In genomic region chr11:95919514-95919913, GRCh38 we compare ENCODE assay signal across 29 cellular contexts.
"Had no signal": no experiment of that assay in that cellular context is flagged by ENCODE, and none has a peak within 500 bp of the region (broad histone marks: within the 10 kb centered on the region; RNA-seq: fewer than 3 reads in every experiment).

No MANE protein-coding gene starts in this region.

- DNase-seq: activated CD4-positive, alpha-beta memory T cell treated with anti-CD3 and anti-CD28 coated beads for 36 hours; activated CD4-positive, alpha-beta T cell treated with anti-CD3 and anti-CD28 coated beads, Interleukin-2, amount 10 ng/mL, durations not matched to agents 7 days and 5 days; activated CD4-positive, CD25-positive, alpha-beta regulatory T cell; activated CD8-positive, alpha-beta memory T cell treated with anti-CD3 and anti-CD28 coated beads for 24 hours; activated effector memory CD4-positive, alpha-beta T cell treated with anti-CD3 and anti-CD28 coated beads, Interleukin-2, amount 50 U/mL, for 16 hours; activated naive CD4-positive, alpha-beta T cell treated with Interleukin-2 at 50 U/mL for 16 hours; activated naive CD8-positive, alpha-beta T cell treated with anti-CD3 and anti-CD28 coated beads, Interleukin-2, amount 50 U/mL, for 24 hours; activated T-cell treated with anti-CD3 and anti-CD28 coated beads, Interleukin-2, amount 50 U/mL, for 4 hours; amniotic stem cell; brain microvascular endothelial cell; Karpas-422; NCI-H1092; NCI-H1417; NCI-H2029; NCI-H2107; NCI-H2171 treated with DMSO at 0.1 percent for 48 hours; NCI-H226; NCI-H526 treated with DMSO at 0.1 percent for 48 hours; NCI-H82; NK-92 treated with Interleukin-12 subunit alpha and Interleukin-12 subunit beta, amount 100 ng/mL, for 24 hours; OCI-M1; RPMI8226; T-cell; T-helper 2 cell; T1000 had no signal

- H3K4me3 ChIP-seq: cardiac muscle cell, SK-N-MC had no signal

- ATAC-seq: activated naive CD8-positive, alpha-beta T cell treated with anti-CD3 and anti-CD28 coated beads, Interleukin-2, amount 50 U/mL, for 24 hours; activated T-cell treated with anti-CD3 and anti-CD28 coated beads, Interleukin-2, amount 50 U/mL, for 4 hours; Panc1; Right ventricle myocardium inferior; T-cell had no signal

- H3K27ac ChIP-seq: brain microvascular endothelial cell, cardiac muscle cell, SK-N-MC had no signal

- H3K36me3 ChIP-seq: brain microvascular endothelial cell, cardiac muscle cell had no signal

- H3K27me3 ChIP-seq: brain microvascular endothelial cell, cardiac muscle cell had no signal
